23 cellular contexts compared by ENCODE assay signal in the genomic region with DNA sequence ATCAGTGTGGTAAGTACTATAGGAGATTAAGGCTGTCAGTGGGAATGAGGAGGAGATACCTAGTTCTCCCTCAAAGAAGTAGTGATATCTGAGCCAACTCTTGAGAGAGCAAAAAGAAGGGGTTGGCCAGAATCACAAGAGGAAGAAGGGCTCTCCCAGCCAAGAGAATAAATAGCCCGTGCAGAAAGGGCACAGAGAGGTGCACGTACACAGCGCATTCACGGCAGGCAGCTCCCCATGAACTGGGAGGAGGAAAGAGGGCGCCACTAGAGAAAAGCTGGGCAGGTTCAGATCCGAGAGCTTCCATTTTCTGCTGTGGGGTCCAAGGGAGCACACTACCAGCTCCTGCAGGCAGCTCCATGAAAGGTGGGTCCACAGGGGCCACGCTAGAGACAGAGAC. TPM values are rescaled to one million over a fixed set of nuclear protein-coding genes. Genes with fewer than 3 reads are reported as not detected.
DNase-seq lines count a peak whose midpoint lies in the region; ATAC-seq and TF ChIP-seq lines count a peak whose summit lies in the region.
"Had no signal": no experiment of that assay in that cellular context is flagged by ENCODE, and none has a peak within 500 bp of the region (broad histone marks: within the 10 kb centered on the region; RNA-seq: fewer than 3 reads in every experiment).

No MANE protein-coding gene starts in this region.

- peaks cover 47% of the 10 kb centered on the region for H3K4me1 Mint-ChIP-seq in T-helper 17 cell
- peaks cover 64% of the 10 kb centered on the region for H3K4me1 Mint-ChIP-seq in stimulated activated memory B cell treated with anti-CD40 and anti-IgM and Interleukin-4, amounts not matched to agents 10 μg/mL and 1 μg/mL and 100 μg/mL, for 72 hours

- intact Hi-C loops in Right ventricle myocardium superior (cut with DNase I) (no loop called here), right cardiac atrium (cut with DNase I) (no loop called here)

- H3K4me3 ChIP-seq in right atrium auricular region (no peak overlapping the region), right cardiac atrium (ENCODE audit: low read length) (no peak overlapping the region)
- H3K4me3 ChIP-seq: psoas muscle, smooth muscle cell had no signal

- H3K27ac ChIP-seq in right atrium auricular region (no peak overlapping the region), right cardiac atrium (ENCODE audit: low read length) (no peak overlapping the region)
- H3K27ac ChIP-seq: psoas muscle, VCaP had no signal

- H3K4me1 ChIP-seq in right atrium auricular region (peaks cover 0 to 21% of the 10 kb centered on the region in 2 donors), right cardiac atrium (ENCODE audit: control insufficient read depth, insufficient read depth, low read length) (peaks cover 7% of the 10 kb centered on the region)

- 65% methylated on average over 7 of the region's 7 CpGs for WGBS in right cardiac atrium

- H3K36me3 Mint-ChIP-seq in T-helper 17 cell (ENCODE audit: low read depth), result no peaks in the 10 kb centered on the region
- peaks cover 18% of the 10 kb centered on the region for H3K36me3 Mint-ChIP-seq in stimulated activated memory B cell treated with anti-CD40 and anti-IgM and Interleukin-4, amounts not matched to agents 10 μg/mL and 1 μg/mL and 100 μg/mL, for 72 hours

- TF ChIP-seq CTCF in right atrium auricular region (IDR thresholded peaks at IDR 0.05), result no peak
- no peak for TF ChIP-seq CTCF in GM20000 (IDR thresholded peaks at IDR 0.05; ENCODE audit: extremely low read depth, missing control alignments)

- no peaks in the 10 kb centered on the region for H3K36me3 ChIP-seq in right atrium auricular region

- no peak for DNase-seq in Right ventricle myocardium superior
- DNase-seq in right atrium auricular region (ENCODE audit: low spot score), result no peak
- DNase-seq in T-helper 17 cell, result no peak
- DNase-seq in right cardiac atrium, result no peak
- no peak for DNase-seq in NCI-H1436 treated with DMSO at 0.1 percent for 48 hours (lab: John Stamatoyannopoulos, UW)
- no peak for DNase-seq in GM20000 (ENCODE audit: low spot score)
- DNase-seq: activated CD8-positive, alpha-beta T cell treated with anti-CD3 and anti-CD28 coated beads for 36 hours; activated naive CD4-positive, alpha-beta T cell treated with anti-CD3 and anti-CD28 coated beads, Interleukin-2, amount 50 U/mL, for 16 hours; activated T-cell treated with anti-CD3 and anti-CD28 coated beads, Interleukin-2, amount 50 U/mL, for 1 hour; C1 segment of cervical spinal cord; HCEC 1CT; IMR-90; islet precursor cell; mesenchymal stem cell; MM.1S; NCI-H510A treated with DMSO at 0.1 percent for 48 hours; psoas muscle; stimulated activated CD4-positive, alpha-beta T cell treated with anti-CD3 and anti-CD28 coated beads, Interleukin-4, amount 100 ng/mL, for 24 hours had no signal

- no peaks in the 10 kb centered on the region for H3K9me3 Mint-ChIP-seq in stimulated activated memory B cell treated with anti-CD40 and anti-IgM and Interleukin-4, amounts not matched to agents 10 μg/mL and 1 μg/mL and 100 μg/mL, for 72 hours
- H3K9me3 Mint-ChIP-seq: activated CD8-positive, alpha-beta T cell treated with anti-CD3 and anti-CD28 coated beads for 36 hours; T-helper 1 cell treated with Interleukin-12 subunit alpha and Interleukin-12 subunit beta and Interleukin-4 antibody, amounts not matched to agents 30 μg/mL and 1 μg/mL, for 36 hours had no signal

- ATAC-seq in Right ventricle myocardium superior (ENCODE audit: poor library complexity) (peak; percentile 83), T-helper 17 cell (no peak), right cardiac atrium (peak; percentile 51 to 63), HG02870 (IDR thresholded peaks at IDR 0.05; ENCODE audit: unreplicated experiment) (no peak)
- no peak for ATAC-seq in stimulated activated memory B cell treated with anti-CD40 and anti-IgM and Interleukin-4, amounts not matched to agents 10 μg/mL and 1 μg/mL and 100 μg/mL, for 72 hours

- H3K27me3 ChIP-seq in right atrium auricular region (no peaks in the 10 kb centered on the region), right cardiac atrium (ENCODE audit: control insufficient read depth, insufficient read depth) (no peaks in the 10 kb centered on the region)

- H3K9me3 ChIP-seq in right atrium auricular region, result no peaks in the 10 kb centered on the region
- H3K9me3 ChIP-seq in T-helper 17 cell (ENCODE audit: control insufficient read depth, low read length, poor library complexity, severe bottlenecking), result no peaks in the 10 kb centered on the region
- H3K9me3 ChIP-seq in right cardiac atrium (ENCODE audit: control insufficient read depth, low read length), result no peaks in the 10 kb centered on the region
- H3K9me3 ChIP-seq: psoas muscle had no signal

- no peaks in the 10 kb centered on the region for H3K27me3 Mint-ChIP-seq in T-helper 17 cell
- no peaks in the 10 kb centered on the region for H3K27me3 Mint-ChIP-seq in stimulated activated memory B cell treated with anti-CD40 and anti-IgM and Interleukin-4, amounts not matched to agents 10 μg/mL and 1 μg/mL and 100 μg/mL, for 72 hours
- H3K27me3 Mint-ChIP-seq: activated CD8-positive, alpha-beta T cell treated with anti-CD3 and anti-CD28 coated beads for 36 hours had no signal

- no peak overlapping the region for H3K4me3 Mint-ChIP-seq in T-helper 17 cell
- no peak overlapping the region for H3K4me3 Mint-ChIP-seq in stimulated activated memory B cell treated with anti-CD40 and anti-IgM and Interleukin-4, amounts not matched to agents 10 μg/mL and 1 μg/mL and 100 μg/mL, for 72 hours
- H3K4me3 Mint-ChIP-seq: activated CD8-positive, alpha-beta T cell treated with anti-CD3 and anti-CD28 coated beads for 36 hours; T-helper 1 cell treated with Interleukin-12 subunit alpha and Interleukin-12 subunit beta and Interleukin-4 antibody, amounts not matched to agents 30 μg/mL and 1 μg/mL, for 36 hours had no signal

- peak overlapping the region; percentile 85 for H3K27ac Mint-ChIP-seq in T-helper 17 cell
- H3K27ac Mint-ChIP-seq in stimulated activated memory B cell treated with anti-CD40 and anti-IgM and Interleukin-4, amounts not matched to agents 10 μg/mL and 1 μg/mL and 100 μg/mL, for 72 hours, result peak overlapping the region; percentile 40

RNA-seq across cellular contexts. Expression of gene PPP2R5E, which starts 59.9 kb away (rescaled TPM):
- total RNA-seq in Right ventricle myocardium superior (32.9 TPM), right atrium auricular region (10 to 100 TPM; 17.3 to 18.7 TPM), T-helper 17 cell (10 to 100 TPM; 38.5 to 44.3 TPM), right cardiac atrium (10 to 100 TPM; 35.7 to 38.4 (median 36.6) TPM)
- polyA plus RNA-seq in right cardiac atrium, result 10.3 TPM

Comparison
In these comparisons a context has a peak if more than half of its experiments do, and no peak if none do; other contexts are left out.
1. ATAC-seq: peak in Right ventricle myocardium superior (single experiment) and right cardiac atrium (2 of 2); none in T-helper 17 cell (single experiment), stimulated activated memory B cell treated with anti-CD40 and anti-IgM and Interleukin-4, amounts not matched to agents 10 μg/mL and 1 μg/mL and 100 μg/mL, for 72 hours (single experiment) and HG02870 (single experiment).